ENCODE assay signal across 8 cellular contexts in the genomic region with DNA sequence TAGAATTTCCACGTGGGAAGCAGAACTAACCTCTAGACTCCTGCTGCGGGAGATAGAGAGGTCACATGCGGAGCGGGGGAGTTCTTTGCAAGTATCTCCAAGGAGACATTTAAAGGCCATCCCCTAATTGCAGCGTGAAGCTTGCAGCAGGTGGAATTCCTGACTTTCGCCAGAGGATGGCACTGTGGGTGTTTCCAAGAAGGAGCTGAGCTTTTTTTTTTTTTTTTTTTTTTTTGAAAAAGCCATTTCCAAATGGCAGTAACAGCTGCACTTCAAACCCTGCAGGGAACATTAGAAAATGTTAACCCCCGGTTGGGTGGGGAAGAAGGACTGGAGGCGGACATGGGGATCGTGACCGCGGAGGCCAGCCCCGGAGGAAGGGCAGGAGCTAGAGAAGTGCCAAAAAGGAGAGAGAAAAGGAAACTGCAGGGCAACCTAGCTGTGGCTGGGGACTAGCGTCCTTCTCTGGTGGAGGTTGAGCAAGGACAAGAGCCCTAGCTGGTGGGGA.
DNase-seq lines count a peak whose midpoint lies in the region; ATAC-seq and TF ChIP-seq lines count a peak whose summit lies in the region.

No MANE protein-coding gene starts in this region.

- no peak for ATAC-seq in HG03039 (IDR thresholded peaks at IDR 0.05; ENCODE audit: unreplicated experiment)

- H3K36me3 ChIP-seq in OCI-LY7 (ENCODE audit: insufficient read depth, low read length) (no peaks in the 10 kb centered on the region), kidney epithelial cell (ENCODE audit: control insufficient read depth, insufficient read depth, low read length) (no peaks in the 10 kb centered on the region), stomach (no peaks in the 10 kb centered on the region)

- no peak for TF ChIP-seq POLR2A in stomach (IDR thresholded peaks at IDR 0.05)

- H3K9me3 ChIP-seq in OCI-LY7 (ENCODE audit: low read length), result no peaks in the 10 kb centered on the region
- H3K9me3 ChIP-seq in stomach, result no peaks in the 10 kb centered on the region

- CTCF ChIA-PET in OCI-LY7 (lab: Charles Lee; ENCODE audit: unreplicated experiment), result no interaction called here

- in situ Hi-C loops in KBM-7 (cut with MboI; ENCODE audit: low pct_unique_long_range_greater_than_20kb, low sequenced_read_pairs), result no loop called here

- 1 to 3% (median 2%) methylated on average over 13 of the region's 13 CpGs for WGBS in stomach, 5 donors

- no peak overlapping the region for H2AFZ ChIP-seq in OCI-LY7 (ENCODE audit: low read length)

- no peak overlapping the region for H3K4me2 ChIP-seq in OCI-LY7 (ENCODE audit: low read length)

- no peaks in the 10 kb centered on the region for H3K4me1 ChIP-seq in OCI-LY7 (ENCODE audit: insufficient read depth, low read length, poor library complexity, severe bottlenecking)
- H3K4me1 ChIP-seq in stomach, result peaks cover 0 to 13% (median 5%) of the 10 kb centered on the region in 4 donors

- H3K4me3 ChIP-seq in OCI-LY7 (ENCODE audit: low read depth, low read length, poor library complexity, severe bottlenecking) (no peak overlapping the region), kidney epithelial cell (ENCODE audit: low read depth, low read length) (no peak overlapping the region), stomach (peak overlapping the region; percentile 15 to 35 (median 26))

- intact Hi-C loops in OCI-LY7 (cut with micrococcal nuclease; ENCODE audit: unreplicated experiment), result loop anchor here (10.0 kb wide), 1 partner anchor 109 kb away; no protein-coding TSS in a partner anchor
- intact Hi-C loops in stomach (cut with DNase I; ENCODE audit: low total_unique reads), result no loop called here

- H3K27me3 ChIP-seq in kidney epithelial cell (ENCODE audit: control insufficient read depth, insufficient read depth, low read length), result peaks cover 2% of the 10 kb centered on the region
- H3K27me3 ChIP-seq in stomach, result no peaks in the 10 kb centered on the region

- no peaks in the 10 kb centered on the region for H3K79me2 ChIP-seq in OCI-LY7 (ENCODE audit: insufficient read depth, low read depth, low read length)

- no peak for TF ChIP-seq EP300 in stomach (IDR thresholded peaks at IDR 0.05)

- BruUV-seq in OCI-LY7 (replicated peaks; lab: Mats Ljungman, UMichigan), result no TSS peak

- no peaks in the 10 kb centered on the region for H3K9me2 ChIP-seq in OCI-LY7 (ENCODE audit: insufficient read depth, low read length)

- TF ChIP-seq CTCF in OCI-LY7 (conservative IDR thresholded peaks at IDR 0.05; ENCODE audit: low read length) (peak; percentile 76), kidney epithelial cell (IDR thresholded peaks at IDR 0.05; ENCODE audit: insufficient read depth, low read length, poor library complexity, severe bottlenecking) (peak; percentile 74), stomach (IDR thresholded peaks at IDR 0.05) (peak in 5 of 7 experiments; percentile 29 to 68 (median 53))

- no peaks in the 10 kb centered on the region for H4K20me1 ChIP-seq in OCI-LY7 (ENCODE audit: insufficient read depth, low read length)

- H3K27ac ChIP-seq in OCI-LY7 (ENCODE audit: low read depth, low read length, poor library complexity, severe bottlenecking) (no peak overlapping the region), stomach (no peak overlapping the region)

- peak; percentile 6 for DNase-seq in NK-92 treated with Interleukin-12 subunit alpha and Interleukin-12 subunit beta, amount 100 ng/mL, for 24 hours (lab: John Stamatoyannopoulos, UW)
- DNase-seq in NK-92 (lab: John Stamatoyannopoulos, UW; ENCODE audit: unreplicated experiment) (no peak), KBM-7 (peak; percentile 69), OCI-LY7 (ENCODE audit: low spot score) (peak; percentile 62), cerebellum (ENCODE audit: low spot score) (peak; percentile 71), kidney epithelial cell (ENCODE audit: low read depth) (peak; percentile 21), stomach (peak; percentile 45)

- POLR2A ChIA-PET in OCI-LY7 (lab: Charles Lee), result interaction anchor here (0.5 to 0.7 kb wide), 2 partner anchors 461 to 1193 kb away, joined by 3 to 8 read pairs; no protein-coding TSS in a partner anchor

Comparison
In these comparisons a context has a peak if more than half of its experiments do, and no peak if none do; other contexts are left out.
1. H3K4me3 ChIP-seq: peak in stomach (4 of 4); none in OCI-LY7 (single experiment) and kidney epithelial cell (single experiment).
2. Peak in every context shown above with its lines, with median percentiles within 50 percentile points of each other: CTCF ChIP-seq.